ENCODE assay signal across 10 cellular contexts in genomic region chr7:27242580-27243339, GRCh38. TPM values are rescaled to one million over a fixed set of nuclear protein-coding genes. Genes with fewer than 3 reads are reported as not detected.
A peak's percentile ranks its signal among the peaks of the same experiment; 100 is the strongest.
DNase-seq lines count a peak whose midpoint lies in the region; ATAC-seq and TF ChIP-seq lines count a peak whose summit lies in the region.
"Had no signal": no experiment of that assay in that cellular context is flagged by ENCODE, and none has a peak within 500 bp of the region (broad histone marks: within the 10 kb centered on the region; RNA-seq: fewer than 3 reads in every experiment).

Gene EVX1 (plus strand): TSS chr7:27242802. CDS start chr7:27243031, 229 bp downstream.

- peaks cover 3% of the 10 kb centered on the region for H3K4me1 ChIP-seq in rectal smooth muscle tissue (ENCODE audit: control insufficient read depth, insufficient read depth, low read length)

- H3K4me3 Mint-ChIP-seq in brain, result peak within 1 kb of the TSS; percentile 69 to 86 (median 82)

- ATAC-seq in GM21576 (IDR thresholded peaks at IDR 0.05; ENCODE audit: unreplicated experiment), result no peak
- no peak for ATAC-seq in GM21528 (IDR thresholded peaks at IDR 0.05; ENCODE audit: low FRiP score, unreplicated experiment)

- no peak within 1 kb of the TSS for H3K27ac ChIP-seq in rectal smooth muscle tissue (ENCODE audit: low read depth, low read length)
- H3K27ac ChIP-seq: uterus had no signal

- peaks cover 79% of the 10 kb centered on the region for H3K27me3 ChIP-seq in rectal smooth muscle tissue (ENCODE audit: control insufficient read depth, insufficient read depth, low read length)

- TF ChIP-seq CTCF in brain (conservative IDR thresholded peaks at IDR 0.05), result no peak

- H3K4me1 Mint-ChIP-seq in brain, result peaks cover 38% of the 10 kb centered on the region

- H3K9me3 Mint-ChIP-seq in brain, result peaks cover 0 to 8% (median 3%) of the 10 kb centered on the region in 5 experiments

- peaks cover 99% of the 10 kb centered on the region for H3K27me3 Mint-ChIP-seq in brain

- DNase-seq in ELR (ENCODE audit: low read depth) (peak; percentile 32), NCI-H345 (lab: John Stamatoyannopoulos, UW) (peak; percentile 54), cerebellum (ENCODE audit: low spot score) (no peak)
- no peak for DNase-seq in effector CD8-positive, alpha-beta T cell (lab: John Stamatoyannopoulos, UW)
- DNase-seq: uterus had no signal

- H3K27ac Mint-ChIP-seq in brain, result peak within 1 kb of the TSS in 1 of 5 experiments; percentile 36

- peak within 1 kb of the TSS; percentile 3 for H3K4me3 ChIP-seq in rectal smooth muscle tissue (ENCODE audit: low read length)

- no peaks in the 10 kb centered on the region for H3K36me3 ChIP-seq in rectal smooth muscle tissue (ENCODE audit: control insufficient read depth, insufficient read depth, low read length)
- H3K36me3 ChIP-seq: uterus had no signal

- no peak within 1 kb of the TSS for H3K9ac ChIP-seq in rectal smooth muscle tissue (ENCODE audit: low read length)

- H3K36me3 Mint-ChIP-seq in brain, result no peaks in the 10 kb centered on the region

RNA-seq across cellular contexts. Expression of gene EVX1, which starts in this region (rescaled TPM):
- 0.27 TPM for polyA plus RNA-seq in brain (ENCODE audit: insufficient read depth, low read depth, low replicate concordance)
- total RNA-seq in cerebellum, result not detected
- polyA plus RNA-seq: immature natural killer cell had no signal

Comparison
In these comparisons a context has a peak if more than half of its experiments do, and no peak if none do; other contexts are left out.
1. DNase-seq: peak in ELR (single experiment) and NCI-H345 (single experiment); none in effector CD8-positive, alpha-beta T cell (single experiment) and cerebellum (single experiment).